11 cellular contexts compared by ENCODE assay signal in genomic region chr2:73359915-73360697, GRCh38. TPM values are rescaled to one million over a fixed set of nuclear protein-coding genes. Genes with fewer than 3 reads are reported as not detected.
DNase-seq lines count a peak whose midpoint lies in the region; ATAC-seq, FAIRE-seq and TF ChIP-seq lines count a peak whose summit lies in the region.
"Had no signal": no experiment of that assay in that cellular context is flagged by ENCODE, and none has a peak within 500 bp of the region (broad histone marks: within the 10 kb centered on the region; RNA-seq: fewer than 3 reads in every experiment).

No MANE protein-coding gene starts in this region.

- no peak overlapping the region for H3K4me3 ChIP-seq in BJ (ENCODE audit: low read depth, low read length)
- no peak overlapping the region for H3K4me3 ChIP-seq in kidney epithelial cell (ENCODE audit: low read depth, low read length)
- H3K4me3 ChIP-seq: esophagus muscularis mucosa, skin epidermis had no signal

- H3K36me3 ChIP-seq in BJ (ENCODE audit: control insufficient read depth, insufficient read depth, low read length): no peaks in the 10 kb centered on the region
- H3K36me3 ChIP-seq in kidney epithelial cell (ENCODE audit: control insufficient read depth, insufficient read depth, low read length): no peaks in the 10 kb centered on the region
- H3K36me3 ChIP-seq: esophagus muscularis mucosa had no signal

- CTCF ChIA-PET in BJ (lab: Yijun Ruan, JAX): interaction anchor here (0.7 kb wide), 2 partner anchors 9 to 70 kb away, joined by 3 read pairs; no protein-coding TSS in a partner anchor

- DNase-seq in BJ (ENCODE audit: low read depth) (no peak), H54 (ENCODE audit: insufficient read length, low spot score) (no peak), SW480 (ENCODE audit: low spot score) (peak; percentile 16), kidney epithelial cell (ENCODE audit: low read depth) (no peak), left colon (no peak), nucleus accumbens (lab: John Stamatoyannopoulos, UW) (no peak)
- DNase-seq: activated CD8-positive, alpha-beta memory T cell treated with anti-CD3 and anti-CD28 coated beads for 24 hours had no signal

- POLR2A ChIA-PET in BJ (lab: Charles Lee): no interaction called here

- peak; percentile 27 for FAIRE-seq in H54 (lab: Jason Lieb, UNC)

- ATAC-seq in GM18498 (IDR thresholded peaks at IDR 0.05; ENCODE audit: unreplicated experiment) (no peak), left colon (no peak), HG03354 (IDR thresholded peaks at IDR 0.05; ENCODE audit: poor library complexity, severe bottlenecking, unreplicated experiment) (no peak)

- peak; percentile 38; the same call in 1 of the 2 replicates for TF ChIP-seq CTCF in BJ (IDR thresholded peaks at IDR 0.05; ENCODE audit: insufficient read depth, low read depth, low read length)
- TF ChIP-seq CTCF in kidney epithelial cell (IDR thresholded peaks at IDR 0.05; ENCODE audit: insufficient read depth, low read length, poor library complexity, severe bottlenecking): peak; percentile 35

- intact Hi-C loops in left colon (cut with DNase I, micrococcal nuclease): no loop called here

- TF ChIP-seq POLR2A in H54 (IDR thresholded peaks at IDR 0.05; ENCODE audit: low read depth, low read length): no peak

- no peaks in the 10 kb centered on the region for H3K27me3 ChIP-seq in BJ (ENCODE audit: control insufficient read depth, insufficient read depth, low read length)
- no peaks in the 10 kb centered on the region for H3K27me3 ChIP-seq in kidney epithelial cell (ENCODE audit: control insufficient read depth, insufficient read depth, low read length)
- H3K27me3 ChIP-seq: esophagus muscularis mucosa had no signal

RNA-seq across cellular contexts. Expression of gene ALMS1, which starts 25.5 kb away (rescaled TPM):
- polyA plus RNA-seq in BJ (2011; rRNA removed): 10.3 and 10.7 TPM in 2 replicates
- 16.6 and 18.3 TPM in 2 replicates for polyA minus RNA-seq in BJ (2011; rRNA and poly(A)+ RNA removed)
- total RNA-seq in kidney epithelial cell (19.6 and 26.1 TPM in 2 replicates), left colon (10 to 100 TPM; 11.2 to 14.8 TPM)
